In the genomic region with DNA sequence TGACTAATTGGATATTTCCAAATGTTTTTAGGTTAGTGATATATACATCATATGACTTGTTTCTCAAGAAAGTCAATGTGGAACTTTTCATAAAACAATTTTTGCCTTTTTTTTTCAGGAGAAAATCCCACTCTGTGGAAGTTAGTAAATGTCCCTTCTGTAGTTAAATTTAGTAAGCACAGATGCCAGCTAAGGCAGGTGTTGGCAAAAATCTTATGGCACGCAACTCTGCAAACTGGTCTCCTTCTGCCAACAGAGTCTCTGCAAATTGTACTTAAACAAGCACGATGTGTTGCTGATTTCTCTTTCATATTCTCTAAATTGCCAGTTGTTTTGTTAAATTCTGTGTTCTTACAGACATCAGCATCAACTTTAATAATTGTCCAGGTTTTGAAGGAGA, we compare ENCODE assay signal across 24 cellular contexts.
"Had no signal": no experiment of that assay in that cellular context is flagged by ENCODE, and none has a peak within 500 bp of the region (broad histone marks: within the 10 kb centered on the region; RNA-seq: fewer than 3 reads in every experiment).

No MANE protein-coding gene starts in this region.

- H3K9ac ChIP-seq: neural progenitor cell, parathyroid adenoma had no signal

- H3K9me3 ChIP-seq: ovary, psoas muscle, right lobe of liver, sigmoid colon, stomach, suprapubic skin, testis, tibial artery, transverse colon, upper lobe of right lung, uterus had no signal

- ATAC-seq: natural killer cell; psoas muscle; right cardiac atrium; right lobe of liver; stimulated activated effector memory CD8-positive, alpha-beta T cell treated with anti-CD3 and anti-CD28 coated beads, Interleukin-12 subunit alpha, Interleukin-12 subunit beta, amount 100 ng/mL, for 72 hours; stimulated activated naive B cell treated with anti-CD40 and anti-IgM and Interleukin-4, amounts not matched to agents 10 μg/mL and 1 μg/mL and 100 μg/mL, for 72 hours; upper lobe of right lung had no signal

- H3K4me2 ChIP-seq: neural progenitor cell had no signal

- H3K79me2 ChIP-seq: parathyroid adenoma had no signal

- DNase-seq: natural killer cell; occipital lobe; ovary; psoas muscle; right cardiac atrium; right lobe of liver; sigmoid colon; small intestine; stimulated activated CD4-positive, alpha-beta T cell treated with anti-CD3 and anti-CD28 coated beads, Interleukin-15, amount 100 ng/mL, for 24 hours; stimulated activated CD4-positive, alpha-beta T cell treated with anti-CD3 and anti-CD28 coated beads, Interleukin-2, amount 100 ng/mL, for 24 hours; stimulated activated CD4-positive, alpha-beta T cell treated with anti-CD3 and anti-CD28 coated beads, Interleukin-2, amount 100 ng/mL, for 48 hours; stimulated activated CD4-positive, alpha-beta T cell treated with anti-CD3 and anti-CD28 coated beads, Interleukin-4, amount 100 ng/mL, for 24 hours; stimulated activated naive B cell treated with anti-CD40 and anti-IgM and Interleukin-4, amounts not matched to agents 10 μg/mL and 1 μg/mL and 100 μg/mL, for 72 hours; stimulated activated naive CD4-positive, alpha-beta T cell treated with Interleukin-2 at 50 U/mL for 16 hours; stomach; testis; tibial artery; transverse colon; upper lobe of right lung; uterus had no signal

- H3K27me3 ChIP-seq: neural progenitor cell, ovary, right lobe of liver, sigmoid colon, stomach, suprapubic skin, testis, tibial artery, transverse colon, upper lobe of right lung, uterus had no signal

- H3K4me1 ChIP-seq: parathyroid adenoma, psoas muscle, sigmoid colon, stomach, suprapubic skin, testis, upper lobe of right lung, uterus had no signal

- H3K4me3 ChIP-seq: neural progenitor cell, ovary, psoas muscle, right lobe of liver, sigmoid colon, stomach, suprapubic skin, testis, tibial artery, transverse colon, upper lobe of right lung, uterus had no signal

- H2AFZ ChIP-seq: neural progenitor cell, parathyroid adenoma had no signal

- H3K36me3 ChIP-seq: neural progenitor cell, ovary, right lobe of liver, sigmoid colon, stomach, suprapubic skin, tibial artery, transverse colon, upper lobe of right lung, uterus had no signal

- H3K27ac ChIP-seq: neural progenitor cell, ovary, parathyroid adenoma, psoas muscle, right lobe of liver, sigmoid colon, stomach, suprapubic skin, testis, tibial artery, transverse colon, upper lobe of right lung, uterus had no signal
